ENCODE assay signal across 18 cellular contexts in genomic region chr18:32440478-32440877, GRCh38. TPM values are rescaled to one million over a fixed set of nuclear protein-coding genes. Genes with fewer than 3 reads are reported as not detected.
DNase-seq lines count a peak whose midpoint lies in the region; ATAC-seq lines count a peak whose summit lies in the region.
"Had no signal": no experiment of that assay in that cellular context is flagged by ENCODE, and none has a peak within 500 bp of the region (broad histone marks: within the 10 kb centered on the region; RNA-seq: fewer than 3 reads in every experiment).

No MANE protein-coding gene starts in this region.

- WGBS in aorta, 2 donors, result 94 to 96% methylated on average over 4 of the region's 4 CpGs

- ATAC-seq in HG03159 (IDR thresholded peaks at IDR 0.05; ENCODE audit: unreplicated experiment) (no peak), aorta (ENCODE audit: low FRiP score) (no peak), HG03565 (IDR thresholded peaks at IDR 0.05; ENCODE audit: unreplicated experiment) (no peak)

- H3K4me3 ChIP-seq in aorta (ENCODE audit: low read length in 2 of 2), result no peak overlapping the region

- H3K27me3 ChIP-seq in layer of hippocampus (ENCODE audit: control insufficient read depth, insufficient read depth, low read length) (no peaks in the 10 kb centered on the region), aorta (ENCODE audit: control insufficient read depth in 1 of 2, insufficient read depth in 2 of 2, low read length in 1 of 2) (no peaks in the 10 kb centered on the region)
- H3K27me3 ChIP-seq: BE2C had no signal

- H3K4me1 ChIP-seq in aorta (ENCODE audit: control insufficient read depth in 1 of 2, insufficient read depth in 2 of 2, low read length in 2 of 2), result peaks cover 8 to 9% of the 10 kb centered on the region in 2 donors
- H3K4me1 ChIP-seq: BE2C had no signal

- DNase-seq in NCI-H69 (lab: John Stamatoyannopoulos, UW), result peak; percentile 68
- DNase-seq in cerebellar cortex (ENCODE audit: low spot score), result peak; percentile 50
- DNase-seq in aorta, result no peak
- no peak for DNase-seq in NCI-H526 treated with DMSO at 0.1 percent for 48 hours (lab: John Stamatoyannopoulos, UW)
- DNase-seq: BE2C; CD8-positive, alpha-beta memory T cell; MM.1S; NCI-H1694 treated with DMSO at 0.1 percent for 48 hours; NCI-H345; NCI-H510A treated with DMSO at 0.1 percent for 48 hours; NCI-H774 had no signal

- H3K36me3 ChIP-seq in aorta (ENCODE audit: control insufficient read depth in 1 of 2, insufficient read depth in 2 of 2, low read length in 1 of 2), result no peaks in the 10 kb centered on the region
- H3K36me3 ChIP-seq: BE2C had no signal

- intact Hi-C loops in aorta (cut with DNase I), result loop anchor here (5.0 to 10.0 kb wide), 2 partner anchors 56 to 153 kb away; no protein-coding TSS in a partner anchor

- H3K9me3 ChIP-seq in aorta (ENCODE audit: control insufficient read depth, low read length), result no peaks in the 10 kb centered on the region
- H3K9me3 ChIP-seq: BE2C had no signal

- peak overlapping the region; percentile 1 for H3K27ac ChIP-seq in layer of hippocampus (ENCODE audit: low read depth, low read length)
- no peak overlapping the region for H3K27ac ChIP-seq in aorta (ENCODE audit: low read depth in 1 of 2, low read length in 2 of 2)
- H3K27ac ChIP-seq: HL-60, KMS-11 had no signal

RNA-seq across cellular contexts. Expression of gene GAREM1, which starts 30.2 kb away (rescaled TPM):
- total RNA-seq in aorta, result 10 to 100 TPM; 10.7 to 24.0 TPM
- 1 to 10 TPM; 2.4 to 3.3 TPM for polyA plus RNA-seq in aorta
- total RNA-seq: CD8-positive, alpha-beta memory T cell had no signal
- polyA plus RNA-seq: CD14-positive monocyte; CD8-positive, alpha-beta memory T cell; IgD-negative memory B cell had no signal

Comparison
In these comparisons a context has a peak if more than half of its experiments do, and no peak if none do; other contexts are left out.
1. DNase-seq: peak in NCI-H69 (single experiment) and cerebellar cortex (single experiment); none in aorta (0 of 2) and NCI-H526 treated with DMSO at 0.1 percent for 48 hours (single experiment).